Comparison of ENCODE assay signal across 8 cellular contexts in genomic region chr3:159839561-159840379, GRCh38. TPM values are rescaled to one million over a fixed set of nuclear protein-coding genes. Genes with fewer than 3 reads are reported as not detected.
A peak's percentile ranks its signal among the peaks of the same experiment; 100 is the strongest.
DNase-seq lines count a peak whose midpoint lies in the region; ATAC-seq lines count a peak whose summit lies in the region.

Gene SCHIP1, plus strand, starts transcription at chr3:159839861.

- WGBS in mesenchymal stem cell, result 47% methylated on average over 29 of the region's 30 CpGs
- WGBS in thymus, result 26% methylated on average over 30 of the region's 30 CpGs
- WGBS in GM23248 (ENCODE audit: low coverage in 1 of 2, low lambda C conversion rate in 2 of 2, missing lambda C conversion rate in 2 of 2), 2 experiments, result 89 to 90% methylated on average over 30 of the region's 30 CpGs

- H2BK12ac ChIP-seq in mesenchymal stem cell (ENCODE audit: low read length in 2 of 2), result peak within 1 kb of the TSS in 1 of 2 experiments; percentile 63

- DNase-seq in NCI-H1105 (lab: John Stamatoyannopoulos, UW) (peak; percentile 93), cortex of kidney (lab: John Stamatoyannopoulos, UW) (peak; percentile 8), mesenchymal stem cell (peak; percentile 46), SKM-1 treated with dmso at 0.1 percent for 144 hours (lab: John Stamatoyannopoulos, UW; ENCODE audit: unreplicated experiment) (no peak), GM23248 (no peak)

- peak within 1 kb of the TSS; percentile 66 to 84 for H3K4ac ChIP-seq in mesenchymal stem cell (ENCODE audit: low read depth in 1 of 2, low read length in 2 of 2)

- peak within 1 kb of the TSS; percentile 87 for H4K91ac ChIP-seq in mesenchymal stem cell (ENCODE audit: low read length)

- H3K4me2 ChIP-seq in mesenchymal stem cell (ENCODE audit: low read length, poor library complexity, severe bottlenecking) (peak within 1 kb of the TSS; percentile 74), GM23248 (ENCODE audit: unreplicated experiment) (no peak within 1 kb of the TSS)

- peak within 1 kb of the TSS; percentile 67 to 82 for H3K18ac ChIP-seq in mesenchymal stem cell (ENCODE audit: low read depth in 1 of 2, low read length in 2 of 2)

- H2AK5ac ChIP-seq in mesenchymal stem cell (ENCODE audit: low read length, severe bottlenecking), result no peak within 1 kb of the TSS

- H3F3A ChIP-seq in GM23248 (ENCODE audit: insufficient read depth), result peaks cover 13% of the 10 kb centered on the region

- no peaks in the 10 kb centered on the region for H4K20me1 ChIP-seq in GM23248 (ENCODE audit: insufficient read depth)

- H2BK5ac ChIP-seq in mesenchymal stem cell (ENCODE audit: low read depth, low read length, poor library complexity, severe bottlenecking), result no peak within 1 kb of the TSS

- no peaks in the 10 kb centered on the region for H3K27me3 ChIP-seq in mesenchymal stem cell (ENCODE audit: control insufficient read depth in 1 of 2, insufficient read depth in 1 of 2, low read length in 2 of 2)
- H3K27me3 ChIP-seq in thymus (ENCODE audit: control insufficient read depth, insufficient read depth), result no peaks in the 10 kb centered on the region
- no peaks in the 10 kb centered on the region for H3K27me3 ChIP-seq in GM23248 (replicated peaks; ENCODE audit: insufficient read depth)

- no peak within 1 kb of the TSS for H2BK120ac ChIP-seq in mesenchymal stem cell (ENCODE audit: low read depth, low read length)

- no peaks in the 10 kb centered on the region for H3K36me3 ChIP-seq in mesenchymal stem cell (ENCODE audit: control insufficient read depth in 1 of 2, insufficient read depth in 2 of 2, low read depth in 1 of 2, low read length in 2 of 2)
- H3K36me3 ChIP-seq in thymus (ENCODE audit: control insufficient read depth, insufficient read depth), result no peaks in the 10 kb centered on the region
- H3K36me3 ChIP-seq in GM23248 (ENCODE audit: low read depth), result no peaks in the 10 kb centered on the region

- peak within 1 kb of the TSS; percentile 96 for H4K8ac ChIP-seq in mesenchymal stem cell (ENCODE audit: low read length)

- ATAC-seq in GM18870 (IDR thresholded peaks at IDR 0.05; ENCODE audit: unreplicated experiment) (peak; percentile 41), HG03196 (IDR thresholded peaks at IDR 0.05; ENCODE audit: unreplicated experiment) (no peak)

- no peak within 1 kb of the TSS for H2BK15ac ChIP-seq in mesenchymal stem cell (ENCODE audit: low read depth, poor library complexity, severe bottlenecking)

- H3K4me1 ChIP-seq in mesenchymal stem cell (ENCODE audit: control insufficient read depth, insufficient read depth, low read depth, low read length) (peaks cover 7% of the 10 kb centered on the region), thymus (ENCODE audit: control insufficient read depth, insufficient read depth, low read length) (peaks cover 3% of the 10 kb centered on the region), GM23248 (ENCODE audit: insufficient read depth) (peaks cover 15% of the 10 kb centered on the region)

- H3K23ac ChIP-seq in mesenchymal stem cell (ENCODE audit: low read length in 2 of 2), result peak within 1 kb of the TSS in 1 of 2 experiments; percentile 92

- peak within 1 kb of the TSS in 1 of 2 experiments; percentile 66 for H3K14ac ChIP-seq in mesenchymal stem cell (ENCODE audit: low read length in 2 of 2)

- in situ Hi-C loops in GM23248 (cut with MboI), result no loop called here

- H3K9me2 ChIP-seq in GM23248 (ENCODE audit: insufficient read depth), result no peaks in the 10 kb centered on the region

- peaks cover 4% of the 10 kb centered on the region for H3K79me1 ChIP-seq in mesenchymal stem cell (replicated peaks; ENCODE audit: low read length, poor library complexity, severe bottlenecking)

- H2AFZ ChIP-seq in mesenchymal stem cell (ENCODE audit: low read depth, low read length) (peak within 1 kb of the TSS; percentile 64), GM23248 (no peak within 1 kb of the TSS)

- H3K4me3 ChIP-seq in mesenchymal stem cell (ENCODE audit: insufficient read depth in 1 of 2, low read depth in 1 of 2, low read length in 2 of 2) (peak within 1 kb of the TSS in 1 of 2 experiments; percentile 57), thymus (ENCODE audit: low read length) (peak within 1 kb of the TSS; percentile 31), GM23248 (no peak within 1 kb of the TSS)

- no peak within 1 kb of the TSS for H3K9ac ChIP-seq in mesenchymal stem cell (ENCODE audit: low read length)
- H3K9ac ChIP-seq in GM23248, result no peak within 1 kb of the TSS

- H3K9me3 ChIP-seq in mesenchymal stem cell (ENCODE audit: control insufficient read depth, low read length) (no peaks in the 10 kb centered on the region), thymus (ENCODE audit: control insufficient read depth) (no peaks in the 10 kb centered on the region), GM23248 (ENCODE audit: low read depth) (no peaks in the 10 kb centered on the region)

- H3K27ac ChIP-seq in mesenchymal stem cell (ENCODE audit: low read length, poor library complexity, severe bottlenecking), result peak within 1 kb of the TSS; percentile 59
- H3K27ac ChIP-seq in thymus (ENCODE audit: low read depth), result no peak within 1 kb of the TSS
- no peak within 1 kb of the TSS for H3K27ac ChIP-seq in GM23248

- H3K79me2 ChIP-seq in GM23248 (ENCODE audit: insufficient read depth), result peaks cover 97% of the 10 kb centered on the region

RNA-seq across cellular contexts. Expression of gene SCHIP1, which starts in this region (rescaled TPM):
- polyA plus RNA-seq in mesenchymal stem cell (2013, experiment 1 of 2), result 7.2 TPM
- 7.2 TPM for polyA plus RNA-seq in mesenchymal stem cell (2013, experiment 2 of 2)
- polyA plus RNA-seq in thymus (1.5 TPM), GM23248 (2016; fragmentation: Nextera tagmentation; extraction: Ambion mirVana) (0.98 and 2.0 TPM in 2 replicates)
- 2.7 and 2.9 TPM in 2 replicates for total RNA-seq in GM23248 (2014; rRNA removed; shearing (Covaris generic))

Comparison
In these comparisons a context has a peak if more than half of its experiments do, and no peak if none do; other contexts are left out.
1. DNase-seq: peak in NCI-H1105 (single experiment), cortex of kidney (single experiment) and mesenchymal stem cell (single experiment); none in SKM-1 treated with dmso at 0.1 percent for 144 hours (single experiment) and GM23248 (single experiment).